Comparison of ENCODE assay signal across 1 cellular context in the genomic region with DNA sequence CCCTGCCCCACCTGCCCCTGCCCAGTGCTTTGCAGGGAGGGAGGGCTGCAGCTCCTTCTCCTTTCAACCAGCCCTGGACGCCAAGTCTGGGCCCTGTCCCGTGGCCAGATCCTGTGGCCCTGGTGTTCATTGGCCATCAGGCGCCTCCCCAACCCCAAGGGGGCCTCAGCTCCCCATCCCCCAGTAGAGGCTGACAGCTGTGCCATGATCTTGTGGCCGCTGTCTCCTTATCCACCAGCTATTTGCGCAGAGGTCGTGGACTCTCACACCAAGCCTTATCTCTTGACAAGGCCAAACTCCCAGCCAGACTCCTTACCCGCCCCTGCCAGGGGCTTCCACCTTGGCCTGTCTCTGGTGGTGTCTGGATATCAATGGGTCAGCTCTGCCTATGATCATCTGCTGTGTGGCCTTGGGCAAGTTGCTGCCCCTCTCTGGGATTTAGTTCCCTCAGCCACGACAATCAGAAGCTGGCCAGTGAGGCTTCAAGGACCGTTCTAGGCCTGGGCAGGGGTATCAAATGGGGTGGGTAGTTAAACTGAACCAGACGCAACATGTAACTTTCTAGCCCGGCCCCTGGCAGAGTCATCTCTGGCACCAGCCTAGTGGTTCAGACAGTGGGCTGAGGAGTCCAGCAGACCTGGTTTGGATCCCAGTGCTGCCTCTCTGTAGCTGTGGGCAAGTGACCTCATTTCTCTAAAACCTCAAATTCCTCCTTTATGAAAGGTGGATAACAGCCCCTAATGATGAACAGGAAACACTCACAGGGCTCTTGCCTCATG.
TF ChIP-seq lines count a peak whose summit lies in the region.

No MANE protein-coding gene starts in this region.

TF ChIP-seq in K562, 482 proteins besides CTCF, POLR2A, EP300 and RAD21 (continued from another document):
- TF ChIP-seq, protein P1, sequence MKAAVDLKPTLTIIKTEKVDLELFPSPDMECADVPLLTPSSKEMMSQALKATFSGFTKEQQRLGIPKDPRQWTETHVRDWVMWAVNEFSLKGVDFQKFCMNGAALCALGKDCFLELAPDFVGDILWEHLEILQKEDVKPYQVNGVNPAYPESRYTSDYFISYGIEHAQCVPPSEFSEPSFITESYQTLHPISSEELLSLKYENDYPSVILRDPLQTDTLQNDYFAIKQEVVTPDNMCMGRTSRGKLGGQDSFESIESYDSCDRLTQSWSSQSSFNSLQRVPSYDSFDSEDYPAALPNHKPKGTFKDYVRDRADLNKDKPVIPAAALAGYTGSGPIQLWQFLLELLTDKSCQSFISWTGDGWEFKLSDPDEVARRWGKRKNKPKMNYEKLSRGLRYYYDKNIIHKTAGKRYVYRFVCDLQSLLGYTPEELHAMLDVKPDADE (conservative IDR thresholded peaks at IDR 0.05; ENCODE audit: control insufficient read depth, low read depth, low read length), result 0 out of 2 replicates have a peak, but pooled peaks have one; percentile 27
- TF ChIP-seq TRIM24 (IDR thresholded peaks at IDR 0.05), result peak in 1 of 2 experiments; percentile 7; a peak in 1 of 4 replicates
- TF ChIP-seq CBFA2T3 (IDR thresholded peaks at IDR 0.05), result peak; percentile 85
- no peak for TF ChIP-seq NR3C1 (CRISPR knock-in tag; IDR thresholded peaks at IDR 0.05)
- TF ChIP-seq DACH1 (IDR thresholded peaks at IDR 0.05; ENCODE audit: partially characterized antibody), result peak; percentile 38
